In genomic region chr4:122688529-122688928, GRCh38 we compare ENCODE assay signal across 1 cellular context.
A peak's percentile ranks its signal among the peaks of the same experiment; 100 is the strongest.
TF ChIP-seq lines count a peak whose summit lies in the region.

No MANE protein-coding gene starts in this region.

TF ChIP-seq in K562, 482 proteins besides CTCF, POLR2A, EP300 and RAD21:
- peak; percentile 60 for TF ChIP-seq SMAD4 (CRISPR knock-in tag; conservative IDR thresholded peaks at IDR 0.05)
- no peak for TF ChIP-seq ZBTB8A (IDR thresholded peaks at IDR 0.05; ENCODE audit: partially characterized antibody)
- TF ChIP-seq GTF2A2 (tag; IDR thresholded peaks at IDR 0.05): 0 out of 2 replicates have a peak, but pooled peaks have one; percentile 36
- no peak for TF ChIP-seq DDX20 (tag; IDR thresholded peaks at IDR 0.05; ENCODE audit: low read depth)
- TF ChIP-seq HMGN3 (IDR thresholded peaks at IDR 0.05; ENCODE audit: borderline replicate concordance, extremely low read depth, insufficient read length, low read depth, low read length): no peak
- peak; percentile 33; the same call in 1 of the 2 replicates for TF ChIP-seq MECOM (CRISPR knock-in tag; IDR thresholded peaks at IDR 0.05)
- TF ChIP-seq NFE2 (IDR thresholded peaks at IDR 0.05; ENCODE audit: low read depth): no peak
- TF ChIP-seq CHD1 (IDR thresholded peaks at IDR 0.05; ENCODE audit: low read length): no peak
- TF ChIP-seq HDAC1 (IDR thresholded peaks at IDR 0.05): no peak
- no peak for TF ChIP-seq DMBX1 (CRISPR knock-in tag; IDR thresholded peaks at IDR 0.05; ENCODE audit: borderline replicate concordance)
- TF ChIP-seq ESRRB (CRISPR knock-in tag; IDR thresholded peaks at IDR 0.05; ENCODE audit: borderline replicate concordance): no peak
- TF ChIP-seq OTX1 (CRISPR knock-in tag; IDR thresholded peaks at IDR 0.05): no peak
- TF ChIP-seq PML (IDR thresholded peaks at IDR 0.05; ENCODE audit: low read length): no peak
- no peak for TF ChIP-seq BCL6 (CRISPR knock-in tag; IDR thresholded peaks at IDR 0.05)
- TF ChIP-seq RFX7 (CRISPR knock-in tag; IDR thresholded peaks at IDR 0.05): no peak
- TF ChIP-seq SMAD1 (IDR thresholded peaks at IDR 0.05; ENCODE audit: low read depth, low read length, partially characterized antibody): no peak
- TF ChIP-seq ZNF24 (IDR thresholded peaks at IDR 0.05): no peak
- no peak for TF ChIP-seq NEUROD1 (IDR thresholded peaks at IDR 0.05; ENCODE audit: borderline replicate concordance, low read depth, low read length, partially characterized antibody)
- no peak for TF ChIP-seq PTBP1 (IDR thresholded peaks at IDR 0.05; ENCODE audit: low read depth, low read length)
- TF ChIP-seq ILK (tag; IDR thresholded peaks at IDR 0.05; ENCODE audit: borderline replicate concordance, low read depth): 0 out of 2 replicates have a peak, but pooled peaks have one; percentile 4
- no peak for TF ChIP-seq GTF2E2 (tag; IDR thresholded peaks at IDR 0.05)
- TF ChIP-seq PHTF2 (CRISPR knock-in tag; IDR thresholded peaks at IDR 0.05): no peak
- no peak for TF ChIP-seq HMBOX1 (IDR thresholded peaks at IDR 0.05)
- TF ChIP-seq THRAP3 (IDR thresholded peaks at IDR 0.05; ENCODE audit: borderline replicate concordance): no peak
- no peak for TF ChIP-seq NR2C1 (IDR thresholded peaks at IDR 0.05)
- 0 out of 2 replicates have a peak, but pooled peaks have one; percentile 29 for TF ChIP-seq NR2C1 (tag; IDR thresholded peaks at IDR 0.05)
- no peak for TF ChIP-seq SPI1 (IDR thresholded peaks at IDR 0.05; ENCODE audit: borderline replicate concordance, low read depth, low read length)
- TF ChIP-seq SIRT6 (IDR thresholded peaks at IDR 0.05; ENCODE audit: low read depth, low read length): no peak
- TF ChIP-seq, protein P1, sequence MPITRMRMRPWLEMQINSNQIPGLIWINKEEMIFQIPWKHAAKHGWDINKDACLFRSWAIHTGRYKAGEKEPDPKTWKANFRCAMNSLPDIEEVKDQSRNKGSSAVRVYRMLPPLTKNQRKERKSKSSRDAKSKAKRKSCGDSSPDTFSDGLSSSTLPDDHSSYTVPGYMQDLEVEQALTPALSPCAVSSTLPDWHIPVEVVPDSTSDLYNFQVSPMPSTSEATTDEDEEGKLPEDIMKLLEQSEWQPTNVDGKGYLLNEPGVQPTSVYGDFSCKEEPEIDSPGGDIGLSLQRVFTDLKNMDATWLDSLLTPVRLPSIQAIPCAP (CRISPR knock-in tag; IDR thresholded peaks at IDR 0.05; ENCODE audit: borderline replicate concordance): no peak
- TF ChIP-seq, protein P2, sequence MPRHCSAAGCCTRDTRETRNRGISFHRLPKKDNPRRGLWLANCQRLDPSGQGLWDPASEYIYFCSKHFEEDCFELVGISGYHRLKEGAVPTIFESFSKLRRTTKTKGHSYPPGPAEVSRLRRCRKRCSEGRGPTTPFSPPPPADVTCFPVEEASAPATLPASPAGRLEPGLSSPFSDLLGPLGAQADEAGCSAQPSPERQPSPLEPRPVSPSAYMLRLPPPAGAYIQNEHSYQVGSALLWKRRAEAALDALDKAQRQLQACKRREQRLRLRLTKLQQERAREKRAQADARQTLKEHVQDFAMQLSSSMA (CRISPR knock-in tag; IDR thresholded peaks at IDR 0.05): no peak
- no peak for TF ChIP-seq GTF2F1 (IDR thresholded peaks at IDR 0.05; ENCODE audit: low read depth, low read length)
- TF ChIP-seq, protein P3, sequence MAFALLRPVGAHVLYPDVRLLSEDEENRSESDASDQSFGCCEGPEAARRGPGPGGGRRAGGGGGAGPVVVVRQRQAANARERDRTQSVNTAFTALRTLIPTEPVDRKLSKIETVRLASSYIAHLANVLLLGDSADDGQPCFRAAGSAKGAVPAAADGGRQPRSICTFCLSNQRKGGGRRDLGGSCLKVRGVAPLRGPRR (CRISPR knock-in tag; IDR thresholded peaks at IDR 0.05): no peak
- no peak for TF ChIP-seq CBX3 (IDR thresholded peaks at IDR 0.05; ENCODE audit: borderline replicate concordance in 1 of 2, low read length in 2 of 2)
- TF ChIP-seq ZNF668 (CRISPR knock-in tag; IDR thresholded peaks at IDR 0.05): no peak
- peak; percentile 49 for TF ChIP-seq CXXC5 (CRISPR knock-in tag; IDR thresholded peaks at IDR 0.05)
- TF ChIP-seq, protein P4, sequence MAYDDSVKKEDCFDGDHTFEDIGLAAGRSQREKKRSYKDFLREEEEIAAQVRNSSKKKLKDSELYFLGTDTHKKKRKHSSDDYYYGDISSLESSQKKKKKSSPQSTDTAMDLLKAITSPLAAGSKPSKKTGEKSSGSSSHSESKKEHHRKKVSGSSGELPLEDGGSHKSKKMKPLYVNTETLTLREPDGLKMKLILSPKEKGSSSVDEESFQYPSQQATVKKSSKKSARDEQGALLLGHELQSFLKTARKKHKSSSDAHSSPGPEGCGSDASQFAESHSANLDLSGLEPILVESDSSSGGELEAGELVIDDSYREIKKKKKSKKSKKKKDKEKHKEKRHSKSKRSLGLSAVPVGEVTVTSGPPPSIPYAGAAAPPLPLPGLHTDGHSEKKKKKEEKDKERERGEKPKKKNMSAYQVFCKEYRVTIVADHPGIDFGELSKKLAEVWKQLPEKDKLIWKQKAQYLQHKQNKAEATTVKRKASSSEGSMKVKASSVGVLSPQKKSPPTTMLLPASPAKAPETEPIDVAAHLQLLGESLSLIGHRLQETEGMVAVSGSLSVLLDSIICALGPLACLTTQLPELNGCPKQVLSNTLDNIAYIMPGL (CRISPR knock-in tag; IDR thresholded peaks at IDR 0.05): no peak
- TF ChIP-seq ZNF274 (IDR thresholded peaks at IDR 0.05; ENCODE audit: borderline replicate concordance, low read depth, low read length): no peak
- TF ChIP-seq ZNF282 (CRISPR knock-in tag; IDR thresholded peaks at IDR 0.05): no peak
- TF ChIP-seq TGIF2 (CRISPR knock-in tag; IDR thresholded peaks at IDR 0.05): no peak
- no peak for TF ChIP-seq ZNF436 (CRISPR knock-in tag; IDR thresholded peaks at IDR 0.05)
- no peak for TF ChIP-seq ZNF263 (CRISPR knock-in tag; IDR thresholded peaks at IDR 0.05; ENCODE audit: borderline replicate concordance)
- TF ChIP-seq ZNF589 (CRISPR knock-in tag; IDR thresholded peaks at IDR 0.05; ENCODE audit: low read depth): peak; percentile 3; the same call in 1 of the 2 replicates
- peak; percentile 84; the same call in 1 of the 2 replicates for TF ChIP-seq ZNF584 (CRISPR knock-in tag; IDR thresholded peaks at IDR 0.05; ENCODE audit: low read depth)
- TF ChIP-seq DIDO1 (tag; IDR thresholded peaks at IDR 0.05; ENCODE audit: low read depth): no peak
- TF ChIP-seq, protein P5, sequence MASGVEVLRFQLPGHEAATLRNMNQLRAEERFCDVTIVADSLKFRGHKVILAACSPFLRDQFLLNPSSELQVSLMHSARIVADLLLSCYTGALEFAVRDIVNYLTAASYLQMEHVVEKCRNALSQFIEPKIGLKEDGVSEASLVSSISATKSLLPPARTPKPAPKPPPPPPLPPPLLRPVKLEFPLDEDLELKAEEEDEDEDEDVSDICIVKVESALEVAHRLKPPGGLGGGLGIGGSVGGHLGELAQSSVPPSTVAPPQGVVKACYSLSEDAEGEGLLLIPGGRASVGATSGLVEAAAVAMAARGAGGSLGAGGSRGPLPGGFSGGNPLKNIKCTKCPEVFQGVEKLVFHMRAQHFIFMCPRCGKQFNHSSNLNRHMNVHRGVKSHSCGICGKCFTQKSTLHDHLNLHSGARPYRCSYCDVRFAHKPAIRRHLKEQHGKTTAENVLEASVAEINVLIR (CRISPR knock-in tag; IDR thresholded peaks at IDR 0.05): no peak
- no peak for TF ChIP-seq KLF13 (tag; IDR thresholded peaks at IDR 0.05; ENCODE audit: borderline replicate concordance, low read depth)
- TF ChIP-seq, protein P6, sequence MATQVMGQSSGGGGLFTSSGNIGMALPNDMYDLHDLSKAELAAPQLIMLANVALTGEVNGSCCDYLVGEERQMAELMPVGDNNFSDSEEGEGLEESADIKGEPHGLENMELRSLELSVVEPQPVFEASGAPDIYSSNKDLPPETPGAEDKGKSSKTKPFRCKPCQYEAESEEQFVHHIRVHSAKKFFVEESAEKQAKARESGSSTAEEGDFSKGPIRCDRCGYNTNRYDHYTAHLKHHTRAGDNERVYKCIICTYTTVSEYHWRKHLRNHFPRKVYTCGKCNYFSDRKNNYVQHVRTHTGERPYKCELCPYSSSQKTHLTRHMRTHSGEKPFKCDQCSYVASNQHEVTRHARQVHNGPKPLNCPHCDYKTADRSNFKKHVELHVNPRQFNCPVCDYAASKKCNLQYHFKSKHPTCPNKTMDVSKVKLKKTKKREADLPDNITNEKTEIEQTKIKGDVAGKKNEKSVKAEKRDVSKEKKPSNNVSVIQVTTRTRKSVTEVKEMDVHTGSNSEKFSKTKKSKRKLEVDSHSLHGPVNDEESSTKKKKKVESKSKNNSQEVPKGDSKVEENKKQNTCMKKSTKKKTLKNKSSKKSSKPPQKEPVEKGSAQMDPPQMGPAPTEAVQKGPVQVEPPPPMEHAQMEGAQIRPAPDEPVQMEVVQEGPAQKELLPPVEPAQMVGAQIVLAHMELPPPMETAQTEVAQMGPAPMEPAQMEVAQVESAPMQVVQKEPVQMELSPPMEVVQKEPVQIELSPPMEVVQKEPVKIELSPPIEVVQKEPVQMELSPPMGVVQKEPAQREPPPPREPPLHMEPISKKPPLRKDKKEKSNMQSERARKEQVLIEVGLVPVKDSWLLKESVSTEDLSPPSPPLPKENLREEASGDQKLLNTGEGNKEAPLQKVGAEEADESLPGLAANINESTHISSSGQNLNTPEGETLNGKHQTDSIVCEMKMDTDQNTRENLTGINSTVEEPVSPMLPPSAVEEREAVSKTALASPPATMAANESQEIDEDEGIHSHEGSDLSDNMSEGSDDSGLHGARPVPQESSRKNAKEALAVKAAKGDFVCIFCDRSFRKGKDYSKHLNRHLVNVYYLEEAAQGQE (CRISPR knock-in tag; IDR thresholded peaks at IDR 0.05; ENCODE audit: low read depth): no peak
- 0 out of 2 replicates have a peak, but pooled peaks have one; percentile 5 for TF ChIP-seq SMAD3 (CRISPR knock-in tag; conservative IDR thresholded peaks at IDR 0.05)
- TF ChIP-seq HEY1 (CRISPR knock-in tag; IDR thresholded peaks at IDR 0.05; ENCODE audit: borderline replicate concordance): no peak
- no peak for TF ChIP-seq ZNF511 (CRISPR knock-in tag; IDR thresholded peaks at IDR 0.05)
- no peak for TF ChIP-seq FOXA1 (IDR thresholded peaks at IDR 0.05; ENCODE audit: borderline replicate concordance)
- TF ChIP-seq RBFOX2 (IDR thresholded peaks at IDR 0.05; ENCODE audit: low read depth, low read length): 0 out of 2 replicates have a peak, but pooled peaks have one; percentile 34
- TF ChIP-seq STAT5A (IDR thresholded peaks at IDR 0.05; ENCODE audit: borderline replicate concordance, low read length): no peak
- no peak for TF ChIP-seq ZFP30 (CRISPR knock-in tag; IDR thresholded peaks at IDR 0.05; ENCODE audit: borderline replicate concordance)
- TF ChIP-seq KDM5B (IDR thresholded peaks at IDR 0.05; ENCODE audit: insufficient replicate concordance, low read depth, low read length): no peak
- TF ChIP-seq, protein P7, sequence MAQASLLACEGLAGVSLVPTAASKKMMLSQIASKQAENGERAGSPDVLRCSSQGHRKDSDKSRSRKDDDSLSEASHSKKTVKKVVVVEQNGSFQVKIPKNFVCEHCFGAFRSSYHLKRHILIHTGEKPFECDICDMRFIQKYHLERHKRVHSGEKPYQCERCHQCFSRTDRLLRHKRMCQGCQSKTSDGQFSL (CRISPR knock-in tag; IDR thresholded peaks at IDR 0.05): no peak
- TF ChIP-seq, protein P7 (tag; IDR thresholded peaks at IDR 0.05): no peak
- TF ChIP-seq, protein P8, sequence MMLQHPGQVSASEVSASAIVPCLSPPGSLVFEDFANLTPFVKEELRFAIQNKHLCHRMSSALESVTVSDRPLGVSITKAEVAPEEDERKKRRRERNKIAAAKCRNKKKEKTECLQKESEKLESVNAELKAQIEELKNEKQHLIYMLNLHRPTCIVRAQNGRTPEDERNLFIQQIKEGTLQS (IDR thresholded peaks at IDR 0.05): no peak
- TF ChIP-seq, protein P8 (CRISPR knock-in tag; conservative IDR thresholded peaks at IDR 0.05): no peak
- no peak for TF ChIP-seq PRMT5 (CRISPR knock-in tag; IDR thresholded peaks at IDR 0.05)
- TF ChIP-seq ASH1L (IDR thresholded peaks at IDR 0.05; ENCODE audit: borderline replicate concordance, low read depth, partially characterized antibody): no peak
- no peak for TF ChIP-seq XRCC3 (IDR thresholded peaks at IDR 0.05)
- TF ChIP-seq ZNF121 (CRISPR knock-in tag; conservative IDR thresholded peaks at IDR 0.05): no peak
- TF ChIP-seq CTCFL (IDR thresholded peaks at IDR 0.05; ENCODE audit: borderline replicate concordance, insufficient read depth, low read depth, low read length, poor library complexity, severe bottlenecking): no peak
- TF ChIP-seq ADNP (tag; IDR thresholded peaks at IDR 0.05): no peak
TF ChIP-seq in K562: peak in this region for 10.
